16 cellular contexts compared by ENCODE assay signal in genomic region chr15:23823508-23823907, GRCh38.
DNase-seq lines count a peak whose midpoint lies in the region; ATAC-seq and TF ChIP-seq lines count a peak whose summit lies in the region.
"Had no signal": no experiment of that assay in that cellular context is flagged by ENCODE, and none has a peak within 500 bp of the region (broad histone marks: within the 10 kb centered on the region; RNA-seq: fewer than 3 reads in every experiment).

No MANE protein-coding gene starts in this region.

- no peaks in the 10 kb centered on the region for H3K36me3 ChIP-seq in RWPE2 (ENCODE audit: low read depth)
- H3K36me3 ChIP-seq: thoracic aorta had no signal

- TF ChIP-seq CTCF in RWPE2 (IDR thresholded peaks at IDR 0.05; ENCODE audit: poor library complexity, severe bottlenecking) = peak; percentile 10

- no peak overlapping the region for H3K27ac ChIP-seq in RWPE2 (ENCODE audit: poor library complexity, severe bottlenecking)
- H3K27ac ChIP-seq: thoracic aorta had no signal

- ATAC-seq in RWPE2 (ENCODE audit: low read depth) = peak; percentile 29; the same call in 1 of the 3 replicates
- no peak for ATAC-seq in natural killer cell treated with Interleukin-12 subunit alpha and Interleukin-12 subunit beta and Interleukin-15 and Interleukin-18, amount 100 ng/mL, for 72 hours
- ATAC-seq: activated naive CD4-positive, alpha-beta T cell treated with anti-CD3 and anti-CD28 coated beads, Interleukin-2, amount 50 U/mL, for 72 hours; GM12878 had no signal

- no peaks in the 10 kb centered on the region for H3K4me1 ChIP-seq in RWPE2 (ENCODE audit: insufficient read depth, poor library complexity, severe bottlenecking)

- DNase-seq in NCI-H748 (lab: John Stamatoyannopoulos, UW; ENCODE audit: unreplicated experiment) = peak; percentile 17
- no peak for DNase-seq in NCI-H748 treated with DMSO at 0.1 percent for 48 hours (lab: John Stamatoyannopoulos, UW)
- peak; percentile 37 for DNase-seq in HT-29 (ENCODE audit: low spot score)
- DNase-seq in RWPE2 (ENCODE audit: low spot score) = no peak
- peak; percentile 57 for DNase-seq in iris pigment epithelial cell (ENCODE audit: low read depth)
- no peak for DNase-seq in COLO829 (ENCODE audit: low spot score)
- no peak for DNase-seq in SHP77 treated with DMSO at 0.1 percent for 48 hours (lab: John Stamatoyannopoulos, UW)
- DNase-seq in natural killer cell treated with Interleukin-12 subunit alpha and Interleukin-12 subunit beta and Interleukin-15 and Interleukin-18, amount 100 ng/mL, for 72 hours (ENCODE audit: low spot score) = no peak
- DNase-seq: activated CD8-positive, alpha-beta memory T cell treated with anti-CD3 and anti-CD28 coated beads for 24 hours; caudate nucleus; head of caudate nucleus; NCI-H2107 had no signal

- peaks cover 3% of the 10 kb centered on the region for H3K9me3 Mint-ChIP-seq in natural killer cell treated with Interleukin-12 subunit alpha and Interleukin-12 subunit beta and Interleukin-15 and Interleukin-18, amount 100 ng/mL, for 72 hours

- H3K27me3 ChIP-seq in RWPE2 (ENCODE audit: insufficient read depth, poor library complexity, severe bottlenecking) = no peaks in the 10 kb centered on the region

- peaks cover 3% of the 10 kb centered on the region for H3K9me3 ChIP-seq in RWPE2 (ENCODE audit: severe bottlenecking)
- H3K9me3 ChIP-seq: thoracic aorta had no signal

- H3K4me3 Mint-ChIP-seq in natural killer cell treated with Interleukin-12 subunit alpha and Interleukin-12 subunit beta and Interleukin-15 and Interleukin-18, amount 100 ng/mL, for 72 hours = no peak overlapping the region

- no peaks in the 10 kb centered on the region for H3K36me3 Mint-ChIP-seq in natural killer cell treated with Interleukin-12 subunit alpha and Interleukin-12 subunit beta and Interleukin-15 and Interleukin-18, amount 100 ng/mL, for 72 hours
- H3K36me3 Mint-ChIP-seq: activated naive CD4-positive, alpha-beta T cell treated with anti-CD3 and anti-CD28 coated beads, Interleukin-2, amount 50 U/mL, for 72 hours had no signal

- H3K4me3 ChIP-seq in RWPE2 (ENCODE audit: severe bottlenecking) = no peak overlapping the region
- H3K4me3 ChIP-seq: GM12878, lung, thoracic aorta had no signal

- no peak overlapping the region for H3K27ac Mint-ChIP-seq in natural killer cell treated with Interleukin-12 subunit alpha and Interleukin-12 subunit beta and Interleukin-15 and Interleukin-18, amount 100 ng/mL, for 72 hours
- H3K27ac Mint-ChIP-seq: activated naive CD4-positive, alpha-beta T cell treated with anti-CD3 and anti-CD28 coated beads, Interleukin-2, amount 50 U/mL, for 72 hours had no signal

- no peaks in the 10 kb centered on the region for H3K27me3 Mint-ChIP-seq in natural killer cell treated with Interleukin-12 subunit alpha and Interleukin-12 subunit beta and Interleukin-15 and Interleukin-18, amount 100 ng/mL, for 72 hours

- no peaks in the 10 kb centered on the region for H3K4me1 Mint-ChIP-seq in natural killer cell treated with Interleukin-12 subunit alpha and Interleukin-12 subunit beta and Interleukin-15 and Interleukin-18, amount 100 ng/mL, for 72 hours (ENCODE audit: low read depth in 2 of 2)

Comparison
In these comparisons a context has a peak if more than half of its experiments do, and no peak if none do; other contexts are left out.
1. DNase-seq: peak in NCI-H748 (single experiment), HT-29 (single experiment) and iris pigment epithelial cell (single experiment); none in NCI-H748 treated with DMSO at 0.1 percent for 48 hours (single experiment), RWPE2 (single experiment), COLO829 (single experiment), SHP77 treated with DMSO at 0.1 percent for 48 hours (single experiment) and natural killer cell treated with Interleukin-12 subunit alpha and Interleukin-12 subunit beta and Interleukin-15 and Interleukin-18, amount 100 ng/mL, for 72 hours (single experiment).